In the genomic region with DNA sequence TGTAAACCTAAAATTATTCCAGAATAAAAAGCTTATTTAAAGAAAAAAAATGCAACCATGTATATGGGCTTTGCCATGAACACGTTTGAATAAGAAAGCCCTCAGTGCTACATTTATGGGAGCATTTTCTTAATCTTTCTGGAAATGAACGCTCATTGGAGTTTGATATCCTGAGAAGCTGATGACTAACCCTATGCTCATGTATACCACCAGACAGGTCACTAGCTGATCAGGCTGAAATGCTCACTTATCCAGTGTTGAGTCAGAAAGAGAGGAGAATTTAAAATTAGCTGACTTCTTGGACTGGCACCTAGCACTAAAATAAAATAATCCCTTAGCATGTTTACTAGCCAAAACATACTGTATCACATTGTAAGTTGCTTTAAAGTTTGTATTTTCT, we compare ENCODE assay signal across 1 cellular context.
TF ChIP-seq lines count a peak whose summit lies in the region.

No MANE protein-coding gene starts in this region.

TF ChIP-seq in A549, 52 proteins besides CTCF, POLR2A, EP300 and RAD21 (continued from another document):
- TF ChIP-seq, protein P1, sequence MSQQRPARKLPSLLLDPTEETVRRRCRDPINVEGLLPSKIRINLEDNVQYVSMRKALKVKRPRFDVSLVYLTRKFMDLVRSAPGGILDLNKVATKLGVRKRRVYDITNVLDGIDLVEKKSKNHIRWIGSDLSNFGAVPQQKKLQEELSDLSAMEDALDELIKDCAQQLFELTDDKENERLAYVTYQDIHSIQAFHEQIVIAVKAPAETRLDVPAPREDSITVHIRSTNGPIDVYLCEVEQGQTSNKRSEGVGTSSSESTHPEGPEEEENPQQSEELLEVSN (IDR thresholded peaks at IDR 0.05; ENCODE audit: borderline replicate concordance, low read depth) = no peak
- TF ChIP-seq, protein P2, sequence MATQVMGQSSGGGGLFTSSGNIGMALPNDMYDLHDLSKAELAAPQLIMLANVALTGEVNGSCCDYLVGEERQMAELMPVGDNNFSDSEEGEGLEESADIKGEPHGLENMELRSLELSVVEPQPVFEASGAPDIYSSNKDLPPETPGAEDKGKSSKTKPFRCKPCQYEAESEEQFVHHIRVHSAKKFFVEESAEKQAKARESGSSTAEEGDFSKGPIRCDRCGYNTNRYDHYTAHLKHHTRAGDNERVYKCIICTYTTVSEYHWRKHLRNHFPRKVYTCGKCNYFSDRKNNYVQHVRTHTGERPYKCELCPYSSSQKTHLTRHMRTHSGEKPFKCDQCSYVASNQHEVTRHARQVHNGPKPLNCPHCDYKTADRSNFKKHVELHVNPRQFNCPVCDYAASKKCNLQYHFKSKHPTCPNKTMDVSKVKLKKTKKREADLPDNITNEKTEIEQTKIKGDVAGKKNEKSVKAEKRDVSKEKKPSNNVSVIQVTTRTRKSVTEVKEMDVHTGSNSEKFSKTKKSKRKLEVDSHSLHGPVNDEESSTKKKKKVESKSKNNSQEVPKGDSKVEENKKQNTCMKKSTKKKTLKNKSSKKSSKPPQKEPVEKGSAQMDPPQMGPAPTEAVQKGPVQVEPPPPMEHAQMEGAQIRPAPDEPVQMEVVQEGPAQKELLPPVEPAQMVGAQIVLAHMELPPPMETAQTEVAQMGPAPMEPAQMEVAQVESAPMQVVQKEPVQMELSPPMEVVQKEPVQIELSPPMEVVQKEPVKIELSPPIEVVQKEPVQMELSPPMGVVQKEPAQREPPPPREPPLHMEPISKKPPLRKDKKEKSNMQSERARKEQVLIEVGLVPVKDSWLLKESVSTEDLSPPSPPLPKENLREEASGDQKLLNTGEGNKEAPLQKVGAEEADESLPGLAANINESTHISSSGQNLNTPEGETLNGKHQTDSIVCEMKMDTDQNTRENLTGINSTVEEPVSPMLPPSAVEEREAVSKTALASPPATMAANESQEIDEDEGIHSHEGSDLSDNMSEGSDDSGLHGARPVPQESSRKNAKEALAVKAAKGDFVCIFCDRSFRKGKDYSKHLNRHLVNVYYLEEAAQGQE (IDR thresholded peaks at IDR 0.05) = no peak
